ENCODE assay signal across 8 cellular contexts in the genomic region with DNA sequence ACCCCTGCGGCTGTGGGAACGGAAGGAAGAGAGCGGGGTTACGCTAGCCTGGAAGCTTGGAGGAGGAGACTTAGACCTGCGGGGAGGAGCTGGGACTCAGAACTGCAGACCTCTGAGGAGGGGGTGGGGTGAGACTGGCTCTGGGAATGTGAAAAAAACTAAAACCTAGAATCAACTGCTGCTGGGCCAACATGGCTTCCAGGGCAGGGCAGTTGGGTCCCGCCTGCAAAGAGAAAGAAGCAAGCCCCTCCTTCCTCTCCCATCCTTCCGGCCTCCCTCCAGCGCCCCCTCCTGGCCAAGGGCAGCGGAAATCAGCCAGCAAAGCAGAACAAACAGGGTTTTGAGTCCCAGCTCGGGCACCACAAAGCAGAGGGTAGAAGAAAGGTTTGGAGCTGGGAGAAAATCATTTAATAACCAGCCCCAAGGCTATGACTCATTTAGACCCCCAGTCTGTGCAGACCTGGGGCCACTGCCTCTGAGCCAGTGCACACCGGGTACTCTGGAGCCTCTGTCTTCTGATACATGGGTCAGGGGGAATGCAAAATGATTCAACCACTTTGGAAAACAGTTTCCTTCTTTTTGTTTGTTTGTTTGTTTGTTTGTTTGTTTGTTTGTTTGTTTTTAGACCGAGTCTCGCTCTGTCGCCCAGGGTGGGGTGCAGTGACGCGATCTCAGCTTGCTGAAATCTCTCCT. TPM values are rescaled to one million over a fixed set of nuclear protein-coding genes. Genes with fewer than 3 reads are reported as not detected.
DNase-seq lines count a peak whose midpoint lies in the region; ATAC-seq and TF ChIP-seq lines count a peak whose summit lies in the region.

No MANE protein-coding gene starts in this region.

- no peaks in the 10 kb centered on the region for H4K20me1 ChIP-seq in smooth muscle cell (ENCODE audit: low read depth)

- peak; percentile 87 for TF ChIP-seq CTCF in HFF-Myc (IDR thresholded peaks at IDR 0.05; ENCODE audit: low read depth, low read length, missing control alignments)
- TF ChIP-seq CTCF in left ventricle myocardium inferior (IDR thresholded peaks at IDR 0.05; ENCODE audit: borderline replicate concordance), result peak; percentile 64
- TF ChIP-seq CTCF in smooth muscle cell (IDR thresholded peaks at IDR 0.05; ENCODE audit: borderline replicate concordance, insufficient read depth, poor library complexity, severe bottlenecking), result peak; percentile 64

- peak overlapping the region in 6 of 7 donors; percentile 55 to 73 (median 66) for H3K4me3 Mint-ChIP-seq in CD8-positive, alpha-beta memory T cell

- no peak overlapping the region for H3K27ac ChIP-seq in CD8-positive, alpha-beta memory T cell (ENCODE audit: low read depth, low read length)
- H3K27ac ChIP-seq in left ventricle myocardium inferior (replicated peaks), result peak overlapping the region; percentile 43
- no peak overlapping the region for H3K27ac ChIP-seq in smooth muscle cell (ENCODE audit: low read depth)

- peaks cover 15 to 18% of the 10 kb centered on the region in 2 donors for H3K27me3 Mint-ChIP-seq in CD8-positive, alpha-beta memory T cell

- H3K4me3 ChIP-seq in CD8-positive, alpha-beta memory T cell (ENCODE audit: low read length), result peak overlapping the region; percentile 42
- H3K4me3 ChIP-seq in HFF-Myc (replicated peaks; ENCODE audit: low read depth, low read length) (no peak overlapping the region), left ventricle myocardium inferior (no peak overlapping the region), smooth muscle cell (no peak overlapping the region)

- no peaks in the 10 kb centered on the region for H3K36me3 ChIP-seq in CD8-positive, alpha-beta memory T cell (ENCODE audit: insufficient read depth, low read length)
- no peaks in the 10 kb centered on the region for H3K36me3 ChIP-seq in left ventricle myocardium inferior
- no peaks in the 10 kb centered on the region for H3K36me3 ChIP-seq in smooth muscle cell (ENCODE audit: low read depth)

- no peaks in the 10 kb centered on the region for H3K9me3 ChIP-seq in CD8-positive, alpha-beta memory T cell (ENCODE audit: low read length)
- H3K9me3 ChIP-seq in left ventricle myocardium inferior (replicated peaks) (no peaks in the 10 kb centered on the region), smooth muscle cell (replicated peaks; ENCODE audit: low read depth) (no peaks in the 10 kb centered on the region)

- POLR2A ChIA-PET in CD8-positive, alpha-beta memory T cell (lab: Charles Lee), result interaction anchor here (0.8 kb wide), 1 partner anchor 78 kb away, joined by 3 read pairs; a partner anchor contains a TSS

- peaks cover 14 to 17% (median 15%) of the 10 kb centered on the region in 3 donors for H3K4me1 Mint-ChIP-seq in CD8-positive, alpha-beta memory T cell

- no peaks in the 10 kb centered on the region for H3F3A ChIP-seq in smooth muscle cell (ENCODE audit: low read depth)

- ATAC-seq in GM21528 (IDR thresholded peaks at IDR 0.05; ENCODE audit: low FRiP score, unreplicated experiment), result no peak

- no peak overlapping the region for H3K4me2 ChIP-seq in smooth muscle cell

- peak; percentile 73 to 88 (median 78) for DNase-seq in CD8-positive, alpha-beta memory T cell
- peak; percentile 22 for DNase-seq in HFF-Myc (ENCODE audit: extremely low read depth, low read depth)
- peak; percentile 80 for DNase-seq in SK-MEL-5 (ENCODE audit: low read depth, low spot score)
- DNase-seq in activated gamma-delta T cell treated with anti-CD3 and anti-CD28 coated beads, Interleukin-2, amount 50 U/mL, for 16 hours (ENCODE audit: low read depth), result peak; percentile 87
- DNase-seq in left ventricle myocardium inferior, result peak; percentile 65
- no peak for DNase-seq in smooth muscle cell (lab: John Stamatoyannopoulos, UW; ENCODE audit: unreplicated experiment)
- no peak for DNase-seq in occipital lobe (lab: John Stamatoyannopoulos, UW)

- in situ Hi-C loops in SK-MEL-5 (cut with HindIII; ENCODE audit: low pct_unique_long_range_greater_than_20kb, low sequenced_read_pairs), result no loop called here

- no peaks in the 10 kb centered on the region for H3K9me3 Mint-ChIP-seq in CD8-positive, alpha-beta memory T cell

- no peaks in the 10 kb centered on the region for H3K36me3 Mint-ChIP-seq in CD8-positive, alpha-beta memory T cell

- peak overlapping the region in 7 of 8 donors; percentile 26 to 74 (median 54) for H3K27ac Mint-ChIP-seq in CD8-positive, alpha-beta memory T cell

- WGBS in smooth muscle cell (ENCODE audit: low lambda C conversion rate), result 71% methylated on average over 16 of the region's 16 CpGs

- no peaks in the 10 kb centered on the region for H3K27me3 ChIP-seq in CD8-positive, alpha-beta memory T cell (ENCODE audit: insufficient read depth, low read length, poor library complexity, severe bottlenecking)
- peaks cover 34% of the 10 kb centered on the region for H3K27me3 ChIP-seq in left ventricle myocardium inferior (ENCODE audit: low read depth)
- H3K27me3 ChIP-seq in smooth muscle cell (ENCODE audit: low read depth), result peaks cover 23% of the 10 kb centered on the region

- H3K79me2 ChIP-seq in smooth muscle cell (ENCODE audit: low read depth), result no peaks in the 10 kb centered on the region

- H3K9ac ChIP-seq in smooth muscle cell (ENCODE audit: low read depth), result no peak overlapping the region

- H3K4me1 ChIP-seq in CD8-positive, alpha-beta memory T cell (ENCODE audit: insufficient read depth, low read length), result peaks cover 18% of the 10 kb centered on the region
- H3K4me1 ChIP-seq in left ventricle myocardium inferior (peaks cover 8% of the 10 kb centered on the region), smooth muscle cell (ENCODE audit: low read depth) (no peaks in the 10 kb centered on the region)

- CTCF ChIA-PET in CD8-positive, alpha-beta memory T cell (lab: Charles Lee), result interaction anchor here (0.6 to 2.4 kb wide), 9 partner anchors 10 to 167 kb away, joined by 3 to 7 read pairs (median 4); a partner anchor contains a TSS

- no peak overlapping the region for H2AFZ ChIP-seq in smooth muscle cell (ENCODE audit: low read depth)

- intact Hi-C loops in left ventricle myocardium inferior (cut with micrococcal nuclease), result no loop called here

RNA-seq across cellular contexts. Expression of a gene that starts 7.3 kb away (rescaled TPM):
- 1 to 10 TPM; 5.1 to 6.8 TPM for total RNA-seq in CD8-positive, alpha-beta memory T cell
- 6.6 TPM for polyA plus RNA-seq in CD8-positive, alpha-beta memory T cell
- total RNA-seq in SK-MEL-5 (2014; rRNA removed; shearing (Covaris generic)), result not detected in 2 replicates
- not detected in 2 replicates for polyA plus RNA-seq in SK-MEL-5 (2015; cell fraction: cytosol; rRNA removed)
- not detected in 2 replicates for polyA plus RNA-seq in SK-MEL-5 (2015; cell fraction: nucleus; rRNA removed)
- total RNA-seq in left ventricle myocardium inferior (5.5 TPM), smooth muscle cell (not detected in 2 replicates), occipital lobe (2.5 TPM)
- polyA plus RNA-seq in smooth muscle cell, result 0.15 and 0.41 TPM in 2 replicates

RNA-seq across cellular contexts. Expression of a gene that starts 36.7 kb away (rescaled TPM):
- not detected for total RNA-seq in CD8-positive, alpha-beta memory T cell
- polyA plus RNA-seq in CD8-positive, alpha-beta memory T cell, result not detected
- not detected in 2 replicates for total RNA-seq in SK-MEL-5 (2014; rRNA removed; shearing (Covaris generic))
- 0.96 TPM in 1 of 2 replicates, not detected in the other for polyA plus RNA-seq in SK-MEL-5 (2015; cell fraction: cytosol; rRNA removed)
- not detected in 2 replicates for polyA plus RNA-seq in SK-MEL-5 (2015; cell fraction: nucleus; rRNA removed)
- total RNA-seq in left ventricle myocardium inferior, result not detected
- not detected in 2 replicates for total RNA-seq in smooth muscle cell
- not detected in 2 replicates for polyA plus RNA-seq in smooth muscle cell
- total RNA-seq in occipital lobe, result 0.62 TPM

RNA-seq across cellular contexts. Expression of a gene that starts 59.9 kb away (rescaled TPM):
- total RNA-seq in CD8-positive, alpha-beta memory T cell, result under 1 TPM; 0.13 to 0.20 TPM
- polyA plus RNA-seq in CD8-positive, alpha-beta memory T cell, result 0.09 TPM
- not detected in 2 replicates for total RNA-seq in SK-MEL-5 (2014; rRNA removed; shearing (Covaris generic))
- not detected in 2 replicates for polyA plus RNA-seq in SK-MEL-5 (2015; cell fraction: cytosol; rRNA removed)
- 0.23 TPM in 1 of 2 replicates, not detected in the other for polyA plus RNA-seq in SK-MEL-5 (2015; cell fraction: nucleus; rRNA removed)
- total RNA-seq in left ventricle myocardium inferior (2.8 TPM), smooth muscle cell (0.22 TPM in 1 of 2 replicates, not detected in the other), occipital lobe (0.62 TPM)
- polyA plus RNA-seq in smooth muscle cell, result 0.25 and 0.43 TPM in 2 replicates

Comparison
In these comparisons a context has a peak if more than half of its experiments do, and no peak if none do; other contexts are left out.
1. DNase-seq: peak in CD8-positive, alpha-beta memory T cell (5 of 5), HFF-Myc (single experiment), SK-MEL-5 (single experiment), activated gamma-delta T cell treated with anti-CD3 and anti-CD28 coated beads, Interleukin-2, amount 50 U/mL, for 16 hours (single experiment) and left ventricle myocardium inferior (single experiment); none in smooth muscle cell (single experiment) and occipital lobe (single experiment).
2. Peak in every context shown above with its lines, with median percentiles within 50 percentile points of each other: CTCF ChIP-seq.